Comparison of ENCODE assay signal across 21 cellular contexts in the genomic region with DNA sequence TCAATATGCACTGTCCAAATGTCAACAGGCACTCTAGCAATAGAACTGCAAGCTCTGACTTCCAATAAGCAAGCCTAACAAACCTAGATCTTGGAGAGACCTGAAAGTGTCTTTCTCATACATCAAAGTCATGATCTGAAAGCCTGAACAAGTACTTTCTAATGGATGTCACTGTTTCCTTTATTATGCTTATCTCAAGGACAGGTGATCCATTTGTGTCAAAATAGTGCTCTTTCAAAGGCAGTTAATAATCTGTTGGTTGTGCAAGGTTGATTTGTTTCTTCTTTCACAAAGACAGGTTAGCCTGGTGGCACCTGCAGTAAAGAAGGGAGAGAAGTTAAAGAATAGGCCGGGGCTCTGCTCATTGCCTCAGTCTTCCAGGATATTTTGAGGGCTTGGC.
"Had no signal": no experiment of that assay in that cellular context is flagged by ENCODE, and none has a peak within 500 bp of the region (broad histone marks: within the 10 kb centered on the region; RNA-seq: fewer than 3 reads in every experiment).

No MANE protein-coding gene starts in this region.

- H3K4me1 Mint-ChIP-seq: immature natural killer cell; memory B cell; mesothelial cell of epicardium; natural killer cell; stimulated activated naive B cell treated with anti-CD40 and anti-IgM and Interleukin-4, amounts not matched to agents 10 μg/mL and 1 μg/mL and 100 μg/mL, for 72 hours; stimulated activated naive CD8-positive, alpha-beta T cell treated with anti-CD3 and anti-CD28 coated beads, Interleukin-15, amount 100 ng/mL, for 72 hours had no signal

- H3K36me3 Mint-ChIP-seq: immature natural killer cell; memory B cell; mesothelial cell of epicardium; natural killer cell; stimulated activated naive B cell treated with anti-CD40 and anti-IgM and Interleukin-4, amounts not matched to agents 10 μg/mL and 1 μg/mL and 100 μg/mL, for 72 hours had no signal

- H3K27me3 Mint-ChIP-seq: stimulated activated naive CD8-positive, alpha-beta T cell treated with anti-CD3 and anti-CD28 coated beads, Interleukin-15, amount 100 ng/mL, for 72 hours had no signal

- H3K9me3 Mint-ChIP-seq: immature natural killer cell; mesothelial cell of epicardium; stimulated activated naive CD8-positive, alpha-beta T cell treated with anti-CD3 and anti-CD28 coated beads, Interleukin-15, amount 100 ng/mL, for 72 hours had no signal

- H3K27ac Mint-ChIP-seq: dendritic cell treated with granulocyte-macrophage colony-stimulating factor and Interleukin-4, amounts not matched to agents 40 ng/mL and 50 ng/mL, for 4 days; effector memory CD8-positive, alpha-beta T cell; immature natural killer cell; memory B cell; mesothelial cell of epicardium; natural killer cell; neural progenitor cell; stimulated activated naive B cell treated with anti-CD40 and anti-IgM and Interleukin-4, amounts not matched to agents 10 μg/mL and 1 μg/mL and 100 μg/mL, for 72 hours had no signal

- DNase-seq: effector memory CD8-positive, alpha-beta T cell; glutamatergic neuron; immature natural killer cell; left ventricle myocardium inferior; lower lobe of right lung; natural killer cell; nucleus accumbens; ovary; right lobe of liver; spleen; stimulated activated CD4-positive, alpha-beta T cell treated with anti-CD3 and anti-CD28 coated beads, Interleukin-15, amount 100 ng/mL, for 24 hours; stimulated activated CD4-positive, alpha-beta T cell treated with anti-CD3 and anti-CD28 coated beads, Interleukin-1b, Interleukin-23, amount 100 ng/mL, for 48 hours; stimulated activated CD4-positive, alpha-beta T cell treated with anti-CD3 and anti-CD28 coated beads, Interleukin-4, amount 100 ng/mL, for 24 hours; stimulated activated naive B cell treated with anti-CD40 and anti-IgM and Interleukin-4, amounts not matched to agents 10 μg/mL and 1 μg/mL and 100 μg/mL, for 72 hours; stimulated activated naive CD8-positive, alpha-beta T cell treated with anti-CD3 and anti-CD28 coated beads, Interleukin-15, amount 100 ng/mL, for 72 hours; upper lobe of right lung had no signal

- H3K4me3 Mint-ChIP-seq: dendritic cell treated with granulocyte-macrophage colony-stimulating factor and Interleukin-4, amounts not matched to agents 40 ng/mL and 50 ng/mL, for 4 days; effector memory CD8-positive, alpha-beta T cell; immature natural killer cell; memory B cell; mesothelial cell of epicardium; natural killer cell; neural progenitor cell; stimulated activated naive B cell treated with anti-CD40 and anti-IgM and Interleukin-4, amounts not matched to agents 10 μg/mL and 1 μg/mL and 100 μg/mL, for 72 hours; stimulated activated naive CD8-positive, alpha-beta T cell treated with anti-CD3 and anti-CD28 coated beads, Interleukin-15, amount 100 ng/mL, for 72 hours had no signal

- ATAC-seq: effector memory CD8-positive, alpha-beta T cell; gastroesophageal sphincter; lower lobe of right lung; natural killer cell; right lobe of liver; stimulated activated naive B cell treated with anti-CD40 and anti-IgM and Interleukin-4, amounts not matched to agents 10 μg/mL and 1 μg/mL and 100 μg/mL, for 72 hours; stimulated activated naive CD8-positive, alpha-beta T cell treated with anti-CD3 and anti-CD28 coated beads, Interleukin-15, amount 100 ng/mL, for 72 hours; upper lobe of right lung had no signal
